ENCODE assay signal across 18 cellular contexts in genomic region chr10:84075226-84076046, GRCh38.
DNase-seq lines count a peak whose midpoint lies in the region; ATAC-seq and TF ChIP-seq lines count a peak whose summit lies in the region.
"Had no signal": no experiment of that assay in that cellular context is flagged by ENCODE, and none has a peak within 500 bp of the region (broad histone marks: within the 10 kb centered on the region; RNA-seq: fewer than 3 reads in every experiment).

No MANE protein-coding gene starts in this region.

- ATAC-seq in RWPE2 (ENCODE audit: low read depth): peak; percentile 40; the same call in 2 of the 3 replicates
- ATAC-seq in omental fat pad (ENCODE audit: low FRiP score): peak; percentile 43
- ATAC-seq in GM21367 (IDR thresholded peaks at IDR 0.05; ENCODE audit: unreplicated experiment): no peak
- ATAC-seq: stimulated activated naive CD8-positive, alpha-beta T cell treated with anti-CD3 and anti-CD28 coated beads, Interleukin-15, amount 100 ng/mL, for 72 hours had no signal

- TF ChIP-seq CTCF in RWPE2 (IDR thresholded peaks at IDR 0.05; ENCODE audit: poor library complexity, severe bottlenecking) (no peak), omental fat pad (IDR thresholded peaks at IDR 0.05) (no peak), vagina (IDR thresholded peaks at IDR 0.05) (no peak)

- no peak for DNase-seq in RWPE2 (ENCODE audit: low spot score)
- peak; percentile 2 for DNase-seq in glomerular visceral epithelial cell (ENCODE audit: extremely low spot score)
- no peak for DNase-seq in omental fat pad (ENCODE audit: low spot score)
- no peak for DNase-seq in vagina (ENCODE audit: extremely low spot score in 2 of 2)
- no peak for DNase-seq in DMS 273 (lab: John Stamatoyannopoulos, UW; ENCODE audit: unreplicated experiment)
- DNase-seq in DMS53 (lab: John Stamatoyannopoulos, UW): no peak
- DNase-seq: activated CD4-positive, alpha-beta T cell treated with anti-CD3 and anti-CD28 coated beads, Interleukin-2, amount 50 U/mL, for 1 hour; activated naive CD8-positive, alpha-beta T cell treated with anti-CD3 and anti-CD28 coated beads for 36 hours; activated T-cell treated with anti-CD3 and anti-CD28 coated beads, Interleukin-2, amount 50 U/mL, for 1 hour; central memory CD4-positive, alpha-beta T cell; DMS 273 treated with DMSO at 0.1 percent for 48 hours; effector CD8-positive, alpha-beta T cell; NCI-H345; SK-N-SH; stimulated activated naive CD8-positive, alpha-beta T cell treated with anti-CD3 and anti-CD28 coated beads, Interleukin-15, amount 100 ng/mL, for 72 hours had no signal

- no peak for TF ChIP-seq POLR2A in vagina (IDR thresholded peaks at IDR 0.05)

- H3K27me3 ChIP-seq in RWPE2 (ENCODE audit: insufficient read depth, poor library complexity, severe bottlenecking) (no peaks in the 10 kb centered on the region), vagina (no peaks in the 10 kb centered on the region)
- H3K27me3 ChIP-seq: BLaER1 treated with 17β-estradiol and CSF1 and Interleukin-3, amounts not matched to agents 10 nM and 100 nM; neutrophil had no signal

- intact Hi-C loops in vagina (cut with DNase I): no loop called here

- H3K27ac ChIP-seq in RWPE2 (ENCODE audit: poor library complexity, severe bottlenecking): no peak overlapping the region
- peak overlapping the region; percentile 85 for H3K27ac ChIP-seq in vagina
- H3K27ac ChIP-seq: BLaER1 treated with 17β-estradiol and CSF1 and Interleukin-3, amounts not matched to agents 10 nM and 100 nM; neutrophil had no signal

- H3K36me3 ChIP-seq in RWPE2 (ENCODE audit: low read depth) (no peaks in the 10 kb centered on the region), vagina (no peaks in the 10 kb centered on the region)
- H3K36me3 ChIP-seq: BLaER1 treated with 17β-estradiol and CSF1 and Interleukin-3, amounts not matched to agents 10 nM and 100 nM; neutrophil had no signal

- no peaks in the 10 kb centered on the region for H3K4me1 ChIP-seq in RWPE2 (ENCODE audit: insufficient read depth, poor library complexity, severe bottlenecking)
- peaks cover 12% of the 10 kb centered on the region for H3K4me1 ChIP-seq in vagina
- H3K4me1 ChIP-seq: BLaER1 treated with 17β-estradiol and CSF1 and Interleukin-3, amounts not matched to agents 10 nM and 100 nM had no signal

- H3K4me3 ChIP-seq in RWPE2 (ENCODE audit: severe bottlenecking) (no peak overlapping the region), vagina (no peak overlapping the region)
- H3K4me3 ChIP-seq: BLaER1 treated with 17β-estradiol and CSF1 and Interleukin-3, amounts not matched to agents 10 nM and 100 nM had no signal

- H3K9me3 ChIP-seq in RWPE2 (ENCODE audit: severe bottlenecking) (no peaks in the 10 kb centered on the region), vagina (no peaks in the 10 kb centered on the region)
- H3K9me3 ChIP-seq: BLaER1 treated with 17β-estradiol and CSF1 and Interleukin-3, amounts not matched to agents 10 nM and 100 nM; neutrophil; SK-N-SH had no signal
